In the genomic region with DNA sequence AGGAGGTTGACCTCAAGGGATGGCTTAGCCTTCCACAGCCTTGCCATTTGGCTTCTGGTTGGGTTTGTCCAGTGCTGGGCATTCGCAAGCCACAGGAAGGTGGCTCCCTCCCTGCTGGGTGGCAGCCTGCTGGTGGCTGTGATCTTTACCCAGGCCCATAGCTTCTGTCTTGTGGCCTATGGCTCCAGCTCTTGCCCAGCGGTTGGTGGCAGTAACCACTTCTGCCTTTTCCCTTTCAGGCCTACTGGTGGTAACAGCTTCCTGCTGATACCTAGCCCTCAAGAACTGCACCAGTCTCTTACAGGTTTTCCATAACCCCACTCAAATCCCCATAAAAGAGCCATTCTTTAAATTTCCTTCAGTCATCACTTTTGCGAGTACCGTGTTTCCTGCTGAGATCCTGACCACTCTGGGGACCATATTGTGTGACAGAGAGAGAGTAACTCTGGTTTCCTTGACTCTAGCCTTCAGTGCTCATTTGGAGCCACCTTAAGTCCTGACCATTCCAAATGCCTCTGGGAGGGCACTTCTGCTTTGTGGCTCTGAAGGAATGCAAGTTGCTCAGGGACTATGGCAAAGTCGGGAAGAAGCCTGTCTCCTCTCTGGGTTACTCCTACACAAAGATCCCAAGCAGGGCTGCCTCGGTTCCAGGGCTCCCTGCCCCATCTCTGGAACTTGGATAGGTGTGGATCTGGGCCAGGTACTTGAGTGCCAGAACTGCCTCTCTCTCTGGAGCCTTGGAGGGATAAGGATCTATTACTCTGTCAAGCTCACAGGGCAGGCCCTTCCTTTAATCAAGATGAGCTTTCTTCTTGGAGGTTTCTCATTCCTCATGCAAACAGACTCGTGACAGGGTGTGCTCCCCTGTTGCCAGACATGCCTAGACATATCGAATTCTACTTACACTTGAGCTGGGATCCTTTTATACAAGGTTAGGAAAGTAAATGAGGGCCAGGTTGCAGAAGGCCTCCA, we compare ENCODE assay signal across 1 cellular context.
TF ChIP-seq lines count a peak whose summit lies in the region.

No MANE protein-coding gene starts in this region.

TF ChIP-seq in HepG2, 621 proteins besides CTCF, POLR2A, EP300 and RAD21:
- TF ChIP-seq, protein P1, sequence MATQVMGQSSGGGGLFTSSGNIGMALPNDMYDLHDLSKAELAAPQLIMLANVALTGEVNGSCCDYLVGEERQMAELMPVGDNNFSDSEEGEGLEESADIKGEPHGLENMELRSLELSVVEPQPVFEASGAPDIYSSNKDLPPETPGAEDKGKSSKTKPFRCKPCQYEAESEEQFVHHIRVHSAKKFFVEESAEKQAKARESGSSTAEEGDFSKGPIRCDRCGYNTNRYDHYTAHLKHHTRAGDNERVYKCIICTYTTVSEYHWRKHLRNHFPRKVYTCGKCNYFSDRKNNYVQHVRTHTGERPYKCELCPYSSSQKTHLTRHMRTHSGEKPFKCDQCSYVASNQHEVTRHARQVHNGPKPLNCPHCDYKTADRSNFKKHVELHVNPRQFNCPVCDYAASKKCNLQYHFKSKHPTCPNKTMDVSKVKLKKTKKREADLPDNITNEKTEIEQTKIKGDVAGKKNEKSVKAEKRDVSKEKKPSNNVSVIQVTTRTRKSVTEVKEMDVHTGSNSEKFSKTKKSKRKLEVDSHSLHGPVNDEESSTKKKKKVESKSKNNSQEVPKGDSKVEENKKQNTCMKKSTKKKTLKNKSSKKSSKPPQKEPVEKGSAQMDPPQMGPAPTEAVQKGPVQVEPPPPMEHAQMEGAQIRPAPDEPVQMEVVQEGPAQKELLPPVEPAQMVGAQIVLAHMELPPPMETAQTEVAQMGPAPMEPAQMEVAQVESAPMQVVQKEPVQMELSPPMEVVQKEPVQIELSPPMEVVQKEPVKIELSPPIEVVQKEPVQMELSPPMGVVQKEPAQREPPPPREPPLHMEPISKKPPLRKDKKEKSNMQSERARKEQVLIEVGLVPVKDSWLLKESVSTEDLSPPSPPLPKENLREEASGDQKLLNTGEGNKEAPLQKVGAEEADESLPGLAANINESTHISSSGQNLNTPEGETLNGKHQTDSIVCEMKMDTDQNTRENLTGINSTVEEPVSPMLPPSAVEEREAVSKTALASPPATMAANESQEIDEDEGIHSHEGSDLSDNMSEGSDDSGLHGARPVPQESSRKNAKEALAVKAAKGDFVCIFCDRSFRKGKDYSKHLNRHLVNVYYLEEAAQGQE (IDR thresholded peaks at IDR 0.05; ENCODE audit: borderline replicate concordance in 1 of 2, low read depth in 1 of 2, low read length in 2 of 2), result no peak
- TF ChIP-seq, protein P2, sequence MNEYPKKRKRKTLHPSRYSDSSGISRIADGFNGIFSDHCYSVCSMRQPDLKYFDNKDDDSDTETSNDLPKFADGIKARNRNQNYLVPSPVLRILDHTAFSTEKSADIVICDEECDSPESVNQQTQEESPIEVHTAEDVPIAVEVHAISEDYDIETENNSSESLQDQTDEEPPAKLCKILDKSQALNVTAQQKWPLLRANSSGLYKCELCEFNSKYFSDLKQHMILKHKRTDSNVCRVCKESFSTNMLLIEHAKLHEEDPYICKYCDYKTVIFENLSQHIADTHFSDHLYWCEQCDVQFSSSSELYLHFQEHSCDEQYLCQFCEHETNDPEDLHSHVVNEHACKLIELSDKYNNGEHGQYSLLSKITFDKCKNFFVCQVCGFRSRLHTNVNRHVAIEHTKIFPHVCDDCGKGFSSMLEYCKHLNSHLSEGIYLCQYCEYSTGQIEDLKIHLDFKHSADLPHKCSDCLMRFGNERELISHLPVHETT (CRISPR knock-in tag; conservative IDR thresholded peaks at IDR 0.05), result no peak
- peak; percentile 84 to 88 for TF ChIP-seq MAFK (conservative IDR thresholded peaks at IDR 0.05 in 1 of 2, IDR thresholded peaks at IDR 0.05 in 1 of 2; ENCODE audit: low read length in 2 of 2)
- TF ChIP-seq HNRNPL (IDR thresholded peaks at IDR 0.05; ENCODE audit: low read depth, low read length), result 0 out of 2 replicates have a peak, but pooled peaks have one; percentile 31
- TF ChIP-seq, protein P3, sequence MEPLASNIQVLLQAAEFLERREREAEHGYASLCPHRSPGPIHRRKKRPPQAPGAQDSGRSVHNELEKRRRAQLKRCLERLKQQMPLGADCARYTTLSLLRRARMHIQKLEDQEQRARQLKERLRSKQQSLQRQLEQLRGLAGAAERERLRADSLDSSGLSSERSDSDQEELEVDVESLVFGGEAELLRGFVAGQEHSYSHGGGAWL (CRISPR knock-in tag; IDR thresholded peaks at IDR 0.05), result no peak
- TF ChIP-seq MAFF (IDR thresholded peaks at IDR 0.05; ENCODE audit: low read depth, low read length), result peak; percentile 70; the same call in 1 of the 2 replicates
- TF ChIP-seq, protein P4, sequence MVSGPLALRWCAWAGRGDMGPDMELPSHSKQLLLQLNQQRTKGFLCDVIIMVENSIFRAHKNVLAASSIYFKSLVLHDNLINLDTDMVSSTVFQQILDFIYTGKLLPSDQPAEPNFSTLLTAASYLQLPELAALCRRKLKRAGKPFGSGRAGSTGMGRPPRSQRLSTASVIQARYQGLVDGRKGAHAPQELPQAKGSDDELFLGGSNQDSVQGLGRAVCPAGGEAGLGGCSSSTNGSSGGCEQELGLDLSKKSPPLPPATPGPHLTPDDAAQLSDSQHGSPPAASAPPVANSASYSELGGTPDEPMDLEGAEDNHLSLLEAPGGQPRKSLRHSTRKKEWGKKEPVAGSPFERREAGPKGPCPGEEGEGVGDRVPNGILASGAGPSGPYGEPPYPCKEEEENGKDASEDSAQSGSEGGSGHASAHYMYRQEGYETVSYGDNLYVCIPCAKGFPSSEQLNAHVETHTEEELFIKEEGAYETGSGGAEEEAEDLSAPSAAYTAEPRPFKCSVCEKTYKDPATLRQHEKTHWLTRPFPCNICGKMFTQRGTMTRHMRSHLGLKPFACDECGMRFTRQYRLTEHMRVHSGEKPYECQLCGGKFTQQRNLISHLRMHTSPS (CRISPR knock-in tag; IDR thresholded peaks at IDR 0.05; ENCODE audit: low read depth), result 0 out of 2 replicates have a peak, but pooled peaks have one; percentile 39
TF ChIP-seq in HepG2: peak in this region for 4.
